ENCODE assay signal across 28 cellular contexts in genomic region chr9:88721528-88722279, GRCh38.
"Had no signal": no experiment of that assay in that cellular context is flagged by ENCODE, and none has a peak within 500 bp of the region (broad histone marks: within the 10 kb centered on the region; RNA-seq: fewer than 3 reads in every experiment).

No MANE protein-coding gene starts in this region.

- H3K9me3 ChIP-seq: neutrophil, ovary, psoas muscle, right lobe of liver, sigmoid colon, stomach, thoracic aorta, thyroid gland, tibial nerve, upper lobe of left lung, vagina had no signal

- H3K27ac ChIP-seq: neutrophil, ovary, parathyroid adenoma, psoas muscle, right lobe of liver, sigmoid colon, stomach, thoracic aorta, thyroid gland, tibial nerve, upper lobe of left lung, vagina had no signal

- H3K36me3 ChIP-seq: neutrophil, ovary, right lobe of liver, sigmoid colon, stomach, thoracic aorta, thyroid gland, tibial nerve, upper lobe of left lung, vagina had no signal

- H3K4me1 ChIP-seq: parathyroid adenoma, psoas muscle, right lobe of liver, stomach, thyroid gland, tibial nerve, upper lobe of left lung had no signal

- H3K4me3 ChIP-seq: ovary, psoas muscle, right lobe of liver, sigmoid colon, stomach, thoracic aorta, thyroid gland, tibial nerve, upper lobe of left lung, vagina had no signal

- H3K9ac ChIP-seq: parathyroid adenoma had no signal

- ATAC-seq: naive thymus-derived CD8-positive, alpha-beta T cell; natural killer cell treated with Interleukin-12 subunit alpha and Interleukin-12 subunit beta and Interleukin-15 and Interleukin-18, amount 100 ng/mL, for 72 hours; psoas muscle; right cardiac atrium; right lobe of liver; stimulated activated effector memory CD8-positive, alpha-beta T cell treated with anti-CD3 and anti-CD28 coated beads, Interleukin-12 subunit alpha, Interleukin-12 subunit beta, amount 100 ng/mL, for 72 hours; stimulated activated naive B cell treated with anti-CD40 and anti-IgM and Interleukin-4, amounts not matched to agents 10 μg/mL and 1 μg/mL and 100 μg/mL, for 72 hours had no signal

- DNase-seq: naive thymus-derived CD8-positive, alpha-beta T cell; nephron progenitor cell; nucleus accumbens; ovary; posterior cingulate gyrus; psoas muscle; right cardiac atrium; right lobe of liver; sigmoid colon; small intestine; stimulated activated CD4-positive, alpha-beta T cell treated with anti-CD3 and anti-CD28 coated beads, Interleukin-15, amount 100 ng/mL, for 24 hours; stimulated activated CD4-positive, alpha-beta T cell treated with anti-CD3 and anti-CD28 coated beads, Interleukin-2, amount 100 ng/mL, for 24 hours; stimulated activated CD4-positive, alpha-beta T cell treated with anti-CD3 and anti-CD28 coated beads, Interleukin-2, amount 100 ng/mL, for 48 hours; stimulated activated CD4-positive, alpha-beta T cell treated with anti-CD3 and anti-CD28 coated beads, Interleukin-4, amount 100 ng/mL, for 24 hours; stimulated activated naive B cell treated with anti-CD40 and anti-IgM and Interleukin-4, amounts not matched to agents 10 μg/mL and 1 μg/mL and 100 μg/mL, for 72 hours; stimulated activated naive CD4-positive, alpha-beta T cell treated with Interleukin-2 at 50 U/mL for 16 hours; stomach; thyroid gland; trophoblast cell; upper lobe of left lung had no signal

- FAIRE-seq: small intestine, urothelium cell line had no signal

- H3K79me2 ChIP-seq: parathyroid adenoma had no signal

- H3K27me3 ChIP-seq: ovary, right lobe of liver, sigmoid colon, stomach, thyroid gland, tibial nerve, upper lobe of left lung, vagina had no signal

- H2AFZ ChIP-seq: parathyroid adenoma had no signal
